ENCODE assay signal across 8 cellular contexts in the genomic region with DNA sequence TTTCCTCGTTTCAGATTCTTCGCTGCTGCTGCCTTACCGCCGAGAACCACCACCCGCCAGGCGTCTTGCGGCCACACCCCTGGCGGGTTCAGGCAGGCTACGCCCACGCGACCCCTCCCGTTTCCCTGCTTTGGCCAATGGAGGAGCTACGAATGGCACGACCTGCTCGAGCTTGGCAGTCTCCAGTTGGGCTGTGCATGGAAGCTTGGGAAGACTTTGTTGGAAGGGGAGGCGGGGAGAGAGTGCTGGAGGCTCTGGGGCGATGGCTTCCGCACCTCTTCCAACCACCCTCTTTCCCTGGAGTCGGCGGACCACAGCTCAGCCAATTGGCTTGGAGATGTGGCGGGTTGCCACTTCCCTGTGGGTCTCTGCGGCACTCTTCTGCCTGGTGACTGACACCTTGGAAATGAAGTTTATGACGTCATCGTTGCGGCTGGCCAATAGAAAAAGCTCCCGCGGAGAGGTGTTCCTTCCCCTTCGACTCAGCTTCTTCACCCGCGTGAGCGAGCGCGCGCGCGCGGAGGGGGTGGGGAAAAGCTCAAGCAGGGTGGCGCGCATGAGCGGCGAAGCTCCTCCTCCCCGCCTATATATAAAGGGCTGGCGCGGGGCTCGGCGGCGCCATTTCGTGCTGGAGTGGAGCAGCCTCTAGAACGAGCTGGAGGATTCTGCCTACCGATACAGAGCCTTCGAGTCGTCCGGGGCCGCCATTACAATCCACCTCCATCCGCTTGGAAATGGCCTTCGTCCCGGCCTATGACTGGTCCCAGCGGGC. TPM values are rescaled to one million over a fixed set of nuclear protein-coding genes. Genes with fewer than 3 reads are reported as not detected.
DNase-seq lines count a peak whose midpoint lies in the region; ATAC-seq lines count a peak whose summit lies in the region.

No MANE protein-coding gene starts in this region.

- ATAC-seq in GM18511 (IDR thresholded peaks at IDR 0.05; ENCODE audit: unreplicated experiment): peak; percentile 51
- peak; percentile 40 for ATAC-seq in HG03025 (IDR thresholded peaks at IDR 0.05; ENCODE audit: low FRiP score, unreplicated experiment)
- ATAC-seq in aorta (ENCODE audit: low FRiP score): peak; percentile 83

- H3K9ac ChIP-seq in rectal smooth muscle tissue (ENCODE audit: low read length): peak overlapping the region; percentile 99

- peak; percentile 100 for DNase-seq in NCI-H2029 treated with DMSO at 0.1 percent for 48 hours (lab: John Stamatoyannopoulos, UW)
- peak; percentile 99 for DNase-seq in T1000 (lab: John Stamatoyannopoulos, UW)
- DNase-seq in astrocyte of the hippocampus (ENCODE audit: low read depth, low spot score): peak; percentile 100
- DNase-seq in hepatic stellate cell (ENCODE audit: low spot score): peak; percentile 96
- DNase-seq in aorta: peak; percentile 99 to 100

- peak overlapping the region; percentile 85 for H3K4me3 ChIP-seq in rectal smooth muscle tissue (ENCODE audit: low read length)
- H3K4me3 ChIP-seq in aorta (ENCODE audit: low read length in 2 of 2): peak overlapping the region; percentile 96 to 97

- H3K4me1 ChIP-seq in rectal smooth muscle tissue (ENCODE audit: control insufficient read depth, insufficient read depth, low read length) (peaks cover 13% of the 10 kb centered on the region), aorta (ENCODE audit: control insufficient read depth in 1 of 2, insufficient read depth in 2 of 2, low read length in 2 of 2) (no peaks in the 10 kb centered on the region)

- intact Hi-C loops in aorta (cut with DNase I): loop anchor here (2.0 to 10.0 kb wide), 4 partner anchors 129 to 777 kb away; partner anchors contain the start of genes GPSM3 (in 1 of the 2), PBX2 (in 1 of the 2), PSMB8 (in 1 of the 2) and ZBTB22 (in 1 of the 2)

- peaks cover 25% of the 10 kb centered on the region for H3K36me3 ChIP-seq in rectal smooth muscle tissue (ENCODE audit: control insufficient read depth, insufficient read depth, low read length)
- peaks cover 0 to 15% of the 10 kb centered on the region in 2 donors for H3K36me3 ChIP-seq in aorta (ENCODE audit: control insufficient read depth in 1 of 2, insufficient read depth in 2 of 2, low read length in 1 of 2)

- H3K9me3 ChIP-seq in aorta (ENCODE audit: control insufficient read depth, low read length): no peaks in the 10 kb centered on the region

- 0% methylated on average over 57 to 58 of the region's 58 CpGs for WGBS in aorta, 2 donors

- H3K27ac ChIP-seq in rectal smooth muscle tissue (ENCODE audit: low read depth, low read length) (peak overlapping the region; percentile 100), aorta (ENCODE audit: low read depth in 1 of 2, low read length in 2 of 2) (peak overlapping the region; percentile 100)

- no peaks in the 10 kb centered on the region for H3K27me3 ChIP-seq in rectal smooth muscle tissue (ENCODE audit: control insufficient read depth, insufficient read depth, low read length)
- peaks cover 0 to 2% of the 10 kb centered on the region in 2 donors for H3K27me3 ChIP-seq in aorta (ENCODE audit: control insufficient read depth in 1 of 2, insufficient read depth in 2 of 2, low read length in 1 of 2)

RNA-seq across cellular contexts. Expression of gene BRD2, which starts 3.4 kb away (rescaled TPM):
- total RNA-seq in aorta: 100 to 1,000 TPM; 166 to 181 TPM
- 100 to 1,000 TPM in 1 of 2 donors, 10 to 100 TPM in 1; 71.0 to 145 TPM for polyA plus RNA-seq in aorta

RNA-seq across cellular contexts. Expression of gene HLA-DMA, which starts 18.9 kb away (rescaled TPM):
- total RNA-seq in aorta: 100 to 1,000 TPM in 1 of 2 donors, 10 to 100 TPM in 1; 36.9 to 109 TPM
- polyA plus RNA-seq in aorta: 10 to 100 TPM in 1 of 2 donors, 1 to 10 TPM in 1; 9.8 to 33.3 TPM

RNA-seq across cellular contexts. Expression of gene HLA-DMB, which starts 30.9 kb away (rescaled TPM):
- 10 to 100 TPM; 20.1 to 73.1 TPM for total RNA-seq in aorta
- polyA plus RNA-seq in aorta: 10 to 100 TPM in 1 of 2 donors, 1 to 10 TPM in 1; 3.6 to 35.7 TPM

RNA-seq across cellular contexts. Expression of gene HLA-DOA, which starts 37.6 kb away (rescaled TPM):
- 10 to 100 TPM; 10.4 to 16.7 TPM for total RNA-seq in aorta
- 1 to 10 TPM in 1 of 2 donors, under 1 TPM in 1; 0.28 to 2.8 TPM for polyA plus RNA-seq in aorta

Comparison
In these comparisons a context has a peak if more than half of its experiments do, and no peak if none do; other contexts are left out.
1. Peak in every context shown above with its lines: DNase-seq, ATAC-seq, H3K4me3 ChIP-seq and H3K27ac ChIP-seq.